Comparison of ENCODE assay signal across 9 cellular contexts in genomic region chr14:93056840-93057585, GRCh38. TPM values are rescaled to one million over a fixed set of nuclear protein-coding genes. Genes with fewer than 3 reads are reported as not detected.
A peak's percentile ranks its signal among the peaks of the same experiment; 100 is the strongest.
DNase-seq lines count a peak whose midpoint lies in the region; ATAC-seq and TF ChIP-seq lines count a peak whose summit lies in the region.
"Had no signal": no experiment of that assay in that cellular context is flagged by ENCODE, and none has a peak within 500 bp of the region (broad histone marks: within the 10 kb centered on the region; RNA-seq: fewer than 3 reads in every experiment).

No MANE protein-coding gene starts in this region.

- peak overlapping the region in 1 of 2 experiments; percentile 38 for H3K14ac ChIP-seq in mesenchymal stem cell (ENCODE audit: low read length in 2 of 2)

- no peak overlapping the region for H4K8ac ChIP-seq in mesenchymal stem cell (ENCODE audit: low read length)

- H3K9ac ChIP-seq in mesenchymal stem cell (ENCODE audit: low read length), result peak overlapping the region; percentile 3

- H3K27me3 ChIP-seq in dorsolateral prefrontal cortex (no peaks in the 10 kb centered on the region), mesenchymal stem cell (ENCODE audit: control insufficient read depth in 1 of 2, insufficient read depth in 1 of 2, low read length in 2 of 2) (peaks cover 6 to 17% of the 10 kb centered on the region in 2 experiments)
- H3K27me3 ChIP-seq: BE2C had no signal

- no peak overlapping the region for H2AK5ac ChIP-seq in mesenchymal stem cell (ENCODE audit: low read length, severe bottlenecking)

- DNase-seq in A172 (ENCODE audit: low spot score) (peak; percentile 25), M059J (ENCODE audit: low read depth) (peak; percentile 58), dorsolateral prefrontal cortex (peak in 1 of 10 donors; percentile 45), mesenchymal stem cell (no peak), NCI-H226 (no peak), COLO668 (lab: John Stamatoyannopoulos, UW; ENCODE audit: unreplicated experiment) (no peak), GF-D8 (lab: John Stamatoyannopoulos, UW) (no peak)
- DNase-seq: BE2C had no signal

- ATAC-seq in GM21515 (IDR thresholded peaks at IDR 0.05; ENCODE audit: unreplicated experiment), result no peak

- H3K27ac ChIP-seq in dorsolateral prefrontal cortex (peak overlapping the region in 58 of 59 donors; percentile 42 to 89 (median 79)), mesenchymal stem cell (ENCODE audit: low read length, poor library complexity, severe bottlenecking) (no peak overlapping the region)

- H3K4me3 ChIP-seq in dorsolateral prefrontal cortex, result peak overlapping the region in 1 of 59 donors; percentile 1
- no peak overlapping the region for H3K4me3 ChIP-seq in mesenchymal stem cell (ENCODE audit: insufficient read depth in 1 of 2, low read depth in 1 of 2, low read length in 2 of 2)

- H2BK5ac ChIP-seq in mesenchymal stem cell (ENCODE audit: low read depth, low read length, poor library complexity, severe bottlenecking), result no peak overlapping the region

- WGBS in mesenchymal stem cell, result 84% methylated on average over 14 of the region's 14 CpGs

- H3K36me3 ChIP-seq in mesenchymal stem cell (ENCODE audit: control insufficient read depth in 1 of 2, insufficient read depth in 2 of 2, low read depth in 1 of 2, low read length in 2 of 2), result no peaks in the 10 kb centered on the region

- H2BK12ac ChIP-seq in mesenchymal stem cell (ENCODE audit: low read length in 2 of 2), result peak overlapping the region in 1 of 2 experiments; percentile 42

- H3K79me1 ChIP-seq in mesenchymal stem cell (replicated peaks; ENCODE audit: low read length, poor library complexity, severe bottlenecking), result peaks cover 4% of the 10 kb centered on the region

- no peak overlapping the region for H2BK120ac ChIP-seq in mesenchymal stem cell (ENCODE audit: low read depth, low read length)

- no peak overlapping the region for H3K4me2 ChIP-seq in mesenchymal stem cell (ENCODE audit: low read length, poor library complexity, severe bottlenecking)

- no peaks in the 10 kb centered on the region for H3K9me3 ChIP-seq in mesenchymal stem cell (ENCODE audit: control insufficient read depth, low read length)
- H3K9me3 ChIP-seq: BE2C had no signal

- no peak overlapping the region for H2AFZ ChIP-seq in mesenchymal stem cell (ENCODE audit: low read depth, low read length)

- no peak overlapping the region for H3K4ac ChIP-seq in mesenchymal stem cell (ENCODE audit: low read depth in 1 of 2, low read length in 2 of 2)

- H3K18ac ChIP-seq in mesenchymal stem cell (ENCODE audit: low read depth in 1 of 2, low read length in 2 of 2), result no peak overlapping the region

- no peak overlapping the region for H3K23ac ChIP-seq in mesenchymal stem cell (ENCODE audit: low read length in 2 of 2)

- no peak overlapping the region for H4K91ac ChIP-seq in mesenchymal stem cell (ENCODE audit: low read length)

- H3K4me1 ChIP-seq in mesenchymal stem cell (ENCODE audit: control insufficient read depth, insufficient read depth, low read depth, low read length), result peaks cover 23% of the 10 kb centered on the region

- intact Hi-C loops in dorsolateral prefrontal cortex (cut with DNase I), result no loop called here

- peak in 1 of 56 donors; percentile 19 for TF ChIP-seq CTCF in dorsolateral prefrontal cortex (IDR thresholded peaks at IDR 0.05 in 54 of 56, conservative IDR thresholded peaks at IDR 0.05 in 2 of 56; ENCODE audit: low read depth in 1 of 56, partially characterized antibody in 56 of 56)

- no peak overlapping the region for H2BK15ac ChIP-seq in mesenchymal stem cell (ENCODE audit: low read depth, poor library complexity, severe bottlenecking)

RNA-seq across cellular contexts. Expression of gene ITPK1, which starts 58.7 kb away (rescaled TPM):
- 9.2 and 12.7 TPM in 2 replicates for total RNA-seq in A172 (2014; rRNA removed; shearing (Covaris generic))
- total RNA-seq in M059J (2014; rRNA removed; shearing (Covaris generic)), result 5.6 and 10.2 TPM in 2 replicates
- 100 to 1,000 TPM; 230 to 451 (median 314) TPM for total RNA-seq in dorsolateral prefrontal cortex
- 8.1 TPM for polyA plus RNA-seq in mesenchymal stem cell (2013, experiment 1 of 2)
- polyA plus RNA-seq in mesenchymal stem cell (2013, experiment 2 of 2), result 7.9 TPM

Comparison
In these comparisons a context has a peak if more than half of its experiments do, and no peak if none do; other contexts are left out.
1. DNase-seq: peak in A172 (single experiment) and M059J (single experiment); none in mesenchymal stem cell (single experiment), NCI-H226 (single experiment), COLO668 (single experiment) and GF-D8 (single experiment).
2. RNA of gene ITPK1, which starts 58.7 kb away (total RNA-seq): 230 to 451 TPM in dorsolateral prefrontal cortex; 5.6 to 10.2 TPM in M059J and 9.2 to 12.7 TPM in A172; every median in the first group is over 10 times any median in the second.